ENCODE assay signal across 7 cellular contexts in genomic region chr12:62603061-62603810, GRCh38.
DNase-seq lines count a peak whose midpoint lies in the region; ATAC-seq and TF ChIP-seq lines count a peak whose summit lies in the region.

No MANE protein-coding gene starts in this region.

- H3K4me1 ChIP-seq in ascending aorta (peaks cover 3 to 5% of the 10 kb centered on the region in 2 donors), hepatocyte (ENCODE audit: insufficient read depth) (peaks cover 7% of the 10 kb centered on the region)

- DNase-seq in GM13976 (ENCODE audit: low spot score) (peak; percentile 82), NCI-H1105 (lab: John Stamatoyannopoulos, UW) (peak; percentile 36), T-helper 2 cell (peak; percentile 58 to 92 (median 74)), ascending aorta (ENCODE audit: low spot score in 2 of 2) (peak; percentile 35 to 91), hepatocyte (ENCODE audit: low spot score) (peak; percentile 95), retina (peak; percentile 94)

- peak overlapping the region; percentile 83 for H3K4me2 ChIP-seq in hepatocyte

- WGBS in hepatocyte (ENCODE audit: low lambda C conversion rate, missing lambda C conversion rate) = under 1% methylated on average over 78 of the region's 94 CpGs

- H3K9me3 ChIP-seq in ascending aorta (no peaks in the 10 kb centered on the region), hepatocyte (ENCODE audit: low read depth) (no peaks in the 10 kb centered on the region)

- H3K79me2 ChIP-seq in hepatocyte = peaks cover 47% of the 10 kb centered on the region

- in situ Hi-C loops in GM13976 (cut with MboI; ENCODE audit: low sequenced_read_pairs, unreplicated experiment) = no loop called here

- TF ChIP-seq CTCF in GM13976 (IDR thresholded peaks at IDR 0.05; ENCODE audit: borderline replicate concordance, control extremely low read depth, extremely low read depth, insufficient read depth, missing control alignments) (peak; percentile 56), ascending aorta (IDR thresholded peaks at IDR 0.05) (peak; percentile 38 to 82 (median 59)), hepatocyte (IDR thresholded peaks at IDR 0.05; ENCODE audit: poor library complexity) (peak; percentile 56)

- H3K4me3 ChIP-seq in ascending aorta (peak overlapping the region; percentile 87 to 97), hepatocyte (peak overlapping the region; percentile 70)

- H3K9me2 ChIP-seq in hepatocyte (replicated peaks; ENCODE audit: insufficient read depth) = no peaks in the 10 kb centered on the region

- H3K36me3 ChIP-seq in ascending aorta (no peaks in the 10 kb centered on the region), hepatocyte (replicated peaks; ENCODE audit: insufficient read depth, low read depth) (no peaks in the 10 kb centered on the region)

- H3K27ac ChIP-seq in ascending aorta (peak overlapping the region; percentile 99 to 100), hepatocyte (peak overlapping the region; percentile 100)

- intact Hi-C loops in ascending aorta (cut with DNase I) = loop anchor here (1.0 to 10.0 kb wide), 8 partner anchors 82 to 442 kb away; partner anchors contain the start of genes MON2, PPM1H and USP15

- H4K20me1 ChIP-seq in hepatocyte (ENCODE audit: insufficient read depth, poor library complexity, severe bottlenecking) = no peaks in the 10 kb centered on the region

- peak; percentile 66 for ATAC-seq in HG02678 (IDR thresholded peaks at IDR 0.05; ENCODE audit: unreplicated experiment)

- H3K27me3 ChIP-seq in ascending aorta (no peaks in the 10 kb centered on the region), hepatocyte (no peaks in the 10 kb centered on the region)

- H2AFZ ChIP-seq in hepatocyte = peak overlapping the region; percentile 74

Comparison
In these comparisons a context has a peak if more than half of its experiments do, and no peak if none do; other contexts are left out.
1. Peak in every context shown above with its lines: DNase-seq, ATAC-seq, H3K4me3 ChIP-seq and H3K27ac ChIP-seq.
2. DNase-seq: peak in every context shown above with its lines; median percentile 95 in hepatocyte; 94 in retina; 82 in GM13976; 74 in T-helper 2 cell; 63 in ascending aorta; 36 in NCI-H1105.